ENCODE assay signal across 20 cellular contexts in genomic region chr3:170642882-170643601, GRCh38. TPM values are rescaled to one million over a fixed set of nuclear protein-coding genes. Genes with fewer than 3 reads are reported as not detected.
DNase-seq lines count a peak whose midpoint lies in the region; ATAC-seq and TF ChIP-seq lines count a peak whose summit lies in the region.
"Had no signal": no experiment of that assay in that cellular context is flagged by ENCODE, and none has a peak within 500 bp of the region (broad histone marks: within the 10 kb centered on the region; RNA-seq: fewer than 3 reads in every experiment).

No MANE protein-coding gene starts in this region.

- H3K27me3 ChIP-seq in right cardiac atrium (ENCODE audit: control insufficient read depth, insufficient read depth) (no peaks in the 10 kb centered on the region), suprapubic skin (no peaks in the 10 kb centered on the region)
- no peaks in the 10 kb centered on the region for H3K27me3 ChIP-seq in effector memory CD4-positive, alpha-beta T cell (replicated peaks; ENCODE audit: control insufficient read depth, insufficient read depth, low read length, poor library complexity, severe bottlenecking)
- H3K27me3 ChIP-seq: foreskin keratinocyte, SJSA1, uterus had no signal

- H3K36me3 ChIP-seq in suprapubic skin, result no peaks in the 10 kb centered on the region
- H3K36me3 ChIP-seq in effector memory CD4-positive, alpha-beta T cell (ENCODE audit: control insufficient read depth, insufficient read depth, low read length), result no peaks in the 10 kb centered on the region
- H3K36me3 ChIP-seq: HAP-1, SJSA1, uterus had no signal

- intact Hi-C loops in right cardiac atrium (cut with DNase I), result no loop called here

- TF ChIP-seq EP300 in suprapubic skin (IDR thresholded peaks at IDR 0.05), result no peak

- 48% methylated on average over 3 of the region's 3 CpGs for WGBS in right cardiac atrium
- 73% methylated on average over 3 of the region's 3 CpGs for WGBS in suprapubic skin

- H3K4me1 ChIP-seq in right cardiac atrium (ENCODE audit: control insufficient read depth, insufficient read depth, low read length) (peaks cover 8% of the 10 kb centered on the region), suprapubic skin (peaks cover 3% of the 10 kb centered on the region)
- no peaks in the 10 kb centered on the region for H3K4me1 ChIP-seq in effector memory CD4-positive, alpha-beta T cell (ENCODE audit: control insufficient read depth, insufficient read depth, low read length, poor library complexity, severe bottlenecking)
- H3K4me1 ChIP-seq: foreskin keratinocyte, HAP-1, uterus had no signal

- no peak for TF ChIP-seq CTCF in suprapubic skin (IDR thresholded peaks at IDR 0.05)

- DNase-seq in C1 segment of cervical spinal cord (lab: John Stamatoyannopoulos, UW) (peak in 12 of 14 donors; percentile 16 to 94 (median 58)), caudate nucleus (lab: John Stamatoyannopoulos, UW) (peak in 55 of 61 donors; percentile 9 to 92 (median 70)), right cardiac atrium (peak; percentile 19 to 87 (median 69)), pons (ENCODE audit: low spot score) (peak; percentile 95), suprapubic skin (ENCODE audit: low spot score in 2 of 2) (no peak), A172 (ENCODE audit: low spot score) (no peak)
- DNase-seq in activated CD8-positive, alpha-beta memory T cell treated with anti-CD3 and anti-CD28 coated beads, Interleukin-2, amount 50 U/mL, for 4 hours, result no peak
- no peak for DNase-seq in effector memory CD4-positive, alpha-beta T cell
- DNase-seq: activated CD4-positive, alpha-beta T cell treated with anti-CD3 and anti-CD28 coated beads, Interleukin-2, amount 50 U/mL, for 1 hour; CD4-positive, CD25-positive, alpha-beta regulatory T cell; DND-41; foreskin keratinocyte; Kasumi-1; left colon; NCI-H2029; uterus had no signal

- H3K4me3 ChIP-seq in right cardiac atrium (ENCODE audit: low read length) (no peak overlapping the region), suprapubic skin (no peak overlapping the region)
- no peak overlapping the region for H3K4me3 ChIP-seq in effector memory CD4-positive, alpha-beta T cell (ENCODE audit: insufficient read depth, low read depth, low read length, poor library complexity, severe bottlenecking)
- H3K4me3 ChIP-seq: HAP-1, SJSA1, uterus had no signal

- H3K9me3 ChIP-seq in right cardiac atrium (ENCODE audit: control insufficient read depth, low read length), result no peaks in the 10 kb centered on the region
- no peaks in the 10 kb centered on the region for H3K9me3 ChIP-seq in suprapubic skin
- no peaks in the 10 kb centered on the region for H3K9me3 ChIP-seq in effector memory CD4-positive, alpha-beta T cell (ENCODE audit: control insufficient read depth, low read length)
- H3K9me3 ChIP-seq: SJSA1, uterus had no signal

- peak overlapping the region; percentile 92 for H3K27ac ChIP-seq in caudate nucleus (ENCODE audit: low read depth, low read length)
- H3K27ac ChIP-seq in right cardiac atrium (ENCODE audit: low read length), result no peak overlapping the region
- no peak overlapping the region for H3K27ac ChIP-seq in suprapubic skin
- H3K27ac ChIP-seq in effector memory CD4-positive, alpha-beta T cell (ENCODE audit: insufficient read depth, low read length, poor library complexity, severe bottlenecking), result no peak overlapping the region
- H3K27ac ChIP-seq: epithelial cell of prostate, foreskin keratinocyte, SJSA1, uterus had no signal

- peak; percentile 82 to 96 for ATAC-seq in right cardiac atrium
- ATAC-seq: foreskin keratinocyte, left colon had no signal

- no peak for TF ChIP-seq POLR2A in suprapubic skin (IDR thresholded peaks at IDR 0.05)

RNA-seq across cellular contexts. Expression of gene SLC7A14, which starts 57.2 kb away (rescaled TPM):
- total RNA-seq in right cardiac atrium (under 1 TPM in 1 of 4 donors, not detected in 3; 0.06 TPM), suprapubic skin (not detected)
- polyA plus RNA-seq in right cardiac atrium, result 0.05 TPM
- not detected in 2 replicates for total RNA-seq in A172 (2014; rRNA removed; shearing (Covaris generic))
- total RNA-seq: CD4-positive, CD25-positive, alpha-beta regulatory T cell; NCI-H460; SJSA1 had no signal
- polyA plus RNA-seq: CD4-positive, CD25-positive, alpha-beta regulatory T cell; foreskin keratinocyte had no signal

Comparison
In these comparisons a context has a peak if more than half of its experiments do, and no peak if none do; other contexts are left out.
1. DNase-seq: peak in C1 segment of cervical spinal cord (12 of 14), caudate nucleus (55 of 61), right cardiac atrium (3 of 3) and pons (single experiment); none in suprapubic skin (0 of 2), activated CD8-positive, alpha-beta memory T cell treated with anti-CD3 and anti-CD28 coated beads, Interleukin-2, amount 50 U/mL, for 4 hours (single experiment), A172 (single experiment) and effector memory CD4-positive, alpha-beta T cell (0 of 3).